ENCODE assay signal across 13 cellular contexts in genomic region chr20:437787-438486, GRCh38. TPM values are rescaled to one million over a fixed set of nuclear protein-coding genes. Genes with fewer than 3 reads are reported as not detected.
DNase-seq lines count a peak whose midpoint lies in the region; ATAC-seq and TF ChIP-seq lines count a peak whose summit lies in the region.
"Had no signal": no experiment of that assay in that cellular context is flagged by ENCODE, and none has a peak within 500 bp of the region (broad histone marks: within the 10 kb centered on the region; RNA-seq: fewer than 3 reads in every experiment).

No MANE protein-coding gene starts in this region.

- TF ChIP-seq CTCF in adrenal gland (IDR thresholded peaks at IDR 0.05), result no peak
- no peak for TF ChIP-seq CTCF in PC-3 (conservative IDR thresholded peaks at IDR 0.05; ENCODE audit: low read depth, low read length)

- H3K36me3 ChIP-seq in adrenal gland (replicated peaks in 1 of 2) (peaks cover 0 to 80% of the 10 kb centered on the region in 2 donors), PC-3 (ENCODE audit: low read depth, low read length) (peaks cover 52% of the 10 kb centered on the region)

- no peak for ATAC-seq in stimulated activated naive CD8-positive, alpha-beta T cell treated with anti-CD3 and anti-CD28 coated beads, Interleukin-15, Interleukin-2, amounts not matched to agents 100 U/mL and 50 U/mL, for 24 hours
- ATAC-seq in GM19035 (IDR thresholded peaks at IDR 0.05; ENCODE audit: unreplicated experiment), result no peak
- ATAC-seq in PC-3, result no peak
- ATAC-seq: K562, Panc1 had no signal

- POLR2A ChIA-PET in activated CD4-positive, alpha-beta memory T cell treated with anti-CD3 and anti-CD28 coated beads for 36 hours (lab: Charles Lee), result interaction anchor here (1.5 kb wide), 2 partner anchors 31 to 75 kb away, joined by 3 to 6 read pairs; no protein-coding TSS in a partner anchor
- POLR2A ChIA-PET in PC-3 (lab: Charles Lee; ENCODE audit: unreplicated experiment), result interaction anchor here (0.6 kb wide), 1 partner anchor 141 kb away, joined by 3 read pairs; no protein-coding TSS in a partner anchor

- no peaks in the 10 kb centered on the region for H3K9me3 Mint-ChIP-seq in stimulated activated naive CD8-positive, alpha-beta T cell treated with anti-CD3 and anti-CD28 coated beads, Interleukin-15, Interleukin-2, amounts not matched to agents 100 ng/mL and 50 ng/mL, for 24 hours
- no peaks in the 10 kb centered on the region for H3K9me3 Mint-ChIP-seq in activated CD4-positive, alpha-beta memory T cell treated with anti-CD3 and anti-CD28 coated beads for 36 hours

- WGBS in adrenal gland, 4 donors, result 72 to 84% (median 76%) methylated on average over 5 to 6 of the region's 6 CpGs

- peaks cover 72% of the 10 kb centered on the region for H3K4me1 Mint-ChIP-seq in stimulated activated naive CD8-positive, alpha-beta T cell treated with anti-CD3 and anti-CD28 coated beads, Interleukin-15, Interleukin-2, amounts not matched to agents 100 ng/mL and 50 ng/mL, for 24 hours (ENCODE audit: low read depth)
- H3K4me1 Mint-ChIP-seq in activated CD4-positive, alpha-beta memory T cell treated with anti-CD3 and anti-CD28 coated beads for 36 hours (ENCODE audit: low read depth), result peaks cover 61% of the 10 kb centered on the region

- H3K4me3 ChIP-seq in adrenal gland (no peak overlapping the region), PC-3 (ENCODE audit: low read length) (no peak overlapping the region)
- H3K4me3 ChIP-seq: K562, smooth muscle cell had no signal

- H3K9me3 ChIP-seq in adrenal gland (replicated peaks in 1 of 3), result no peaks in the 10 kb centered on the region
- H3K9me3 ChIP-seq in PC-3 (ENCODE audit: low read length), result no peaks in the 10 kb centered on the region
- H3K9me3 ChIP-seq: BE2C had no signal

- H3K27me3 ChIP-seq in adrenal gland (no peaks in the 10 kb centered on the region), PC-3 (ENCODE audit: low read length) (no peaks in the 10 kb centered on the region)
- H3K27me3 ChIP-seq: BE2C had no signal

- no peaks in the 10 kb centered on the region for H3K9me2 ChIP-seq in PC-3 (replicated peaks; ENCODE audit: low read length)

- H3K27me3 Mint-ChIP-seq in stimulated activated naive CD8-positive, alpha-beta T cell treated with anti-CD3 and anti-CD28 coated beads, Interleukin-15, Interleukin-2, amounts not matched to agents 100 ng/mL and 50 ng/mL, for 24 hours, result no peaks in the 10 kb centered on the region
- H3K27me3 Mint-ChIP-seq in activated CD4-positive, alpha-beta memory T cell treated with anti-CD3 and anti-CD28 coated beads for 36 hours, result no peaks in the 10 kb centered on the region

- H3K4me2 ChIP-seq in PC-3 (ENCODE audit: low read length), result no peak overlapping the region
- H3K4me2 ChIP-seq: smooth muscle cell had no signal

- H3K4me1 ChIP-seq in adrenal gland (replicated peaks in 1 of 2) (peaks cover 0 to 21% of the 10 kb centered on the region in 2 donors), PC-3 (ENCODE audit: insufficient read depth, low read length) (no peaks in the 10 kb centered on the region)
- H3K4me1 ChIP-seq: BE2C had no signal

- CTCF ChIA-PET in activated CD4-positive, alpha-beta memory T cell treated with anti-CD3 and anti-CD28 coated beads for 36 hours (lab: Charles Lee), result interaction anchor here (0.8 to 1.6 kb wide), 6 partner anchors 30 to 83 kb away, joined by 3 to 7 read pairs (median 4); partner anchors contain the start of gene RBCK1
- CTCF ChIA-PET in PC-3 (lab: Charles Lee), result interaction anchor here (0.6 kb wide), 1 partner anchor 76 kb away, joined by 3 read pairs; no protein-coding TSS in a partner anchor

- DNase-seq in stimulated activated naive CD8-positive, alpha-beta T cell treated with anti-CD3 and anti-CD28 coated beads, Interleukin-15, Interleukin-2, amounts not matched to agents 100 U/mL and 50 U/mL, for 24 hours, result no peak
- DNase-seq in activated CD4-positive, alpha-beta memory T cell treated with anti-CD3 and anti-CD28 coated beads for 36 hours, result no peak
- DNase-seq in mesenteric fat pad (ENCODE audit: low spot score), result peak; percentile 55
- DNase-seq in adrenal gland, result no peak
- no peak for DNase-seq in stimulated activated CD4-positive, alpha-beta T cell treated with anti-CD3 and anti-CD28 coated beads, Interleukin-2, amount 100 ng/mL, for 24 hours
- DNase-seq in PC-3, result no peak
- DNase-seq: BE2C, NCI-H2171 had no signal

- BruUV-seq in PC-3 (replicated peaks; lab: Mats Ljungman, UMichigan), result no TSS peak

- peaks cover 85% of the 10 kb centered on the region for H3K36me3 Mint-ChIP-seq in stimulated activated naive CD8-positive, alpha-beta T cell treated with anti-CD3 and anti-CD28 coated beads, Interleukin-15, Interleukin-2, amounts not matched to agents 100 ng/mL and 50 ng/mL, for 24 hours (ENCODE audit: low read depth)
- H3K36me3 Mint-ChIP-seq in activated CD4-positive, alpha-beta memory T cell treated with anti-CD3 and anti-CD28 coated beads for 36 hours, result peaks cover 69% of the 10 kb centered on the region

- no peak overlapping the region for H3K27ac ChIP-seq in adrenal gland
- H3K27ac ChIP-seq in PC-3 (ENCODE audit: low read length), result no peak overlapping the region

- H4K20me1 ChIP-seq in PC-3 (ENCODE audit: low read length), result no peaks in the 10 kb centered on the region

- no peak overlapping the region for H3K27ac Mint-ChIP-seq in stimulated activated naive CD8-positive, alpha-beta T cell treated with anti-CD3 and anti-CD28 coated beads, Interleukin-15, Interleukin-2, amounts not matched to agents 100 ng/mL and 50 ng/mL, for 24 hours
- peak overlapping the region; percentile 88 for H3K27ac Mint-ChIP-seq in activated CD4-positive, alpha-beta memory T cell treated with anti-CD3 and anti-CD28 coated beads for 36 hours

- H3K79me2 ChIP-seq in PC-3 (ENCODE audit: low read length), result no peaks in the 10 kb centered on the region

- intact Hi-C loops in activated CD4-positive, alpha-beta memory T cell treated with anti-CD3 and anti-CD28 coated beads for 36 hours (cut with micrococcal nuclease), result loop anchor here (2.0 kb wide), 1 partner anchor 25 kb away; the partner anchor contains the start of gene TBC1D20
- intact Hi-C loops in adrenal gland (cut with DNase I), result loop anchor here (5.0 kb wide), 2 partner anchors 34 to 39 kb away; no protein-coding TSS in a partner anchor
- intact Hi-C loops in PC-3 (cut with micrococcal nuclease), result no loop called here

- TF ChIP-seq POLR2A in adrenal gland (IDR thresholded peaks at IDR 0.05), result no peak

- no peak overlapping the region for H3K9ac ChIP-seq in PC-3 (ENCODE audit: low read length)

- no peaks in the 10 kb centered on the region for H3F3A ChIP-seq in PC-3 (ENCODE audit: low read length, unreplicated experiment)

- H3K4me3 Mint-ChIP-seq in stimulated activated naive CD8-positive, alpha-beta T cell treated with anti-CD3 and anti-CD28 coated beads, Interleukin-15, Interleukin-2, amounts not matched to agents 100 ng/mL and 50 ng/mL, for 24 hours, result peak overlapping the region; percentile 77
- peak overlapping the region; percentile 55 for H3K4me3 Mint-ChIP-seq in activated CD4-positive, alpha-beta memory T cell treated with anti-CD3 and anti-CD28 coated beads for 36 hours

- no peak overlapping the region for H2AFZ ChIP-seq in PC-3 (ENCODE audit: low read length)

RNA-seq across cellular contexts. Expression of gene TBC1D20, which starts 24.4 kb away (rescaled TPM):
- 10 to 100 TPM; 18.8 to 20.4 TPM for total RNA-seq in activated CD4-positive, alpha-beta memory T cell treated with anti-CD3 and anti-CD28 coated beads for 36 hours
- total RNA-seq in mesenteric fat pad, result 47.0 TPM
- 10 to 100 TPM; 37.5 to 53.6 (median 47.7) TPM for total RNA-seq in adrenal gland
- polyA plus RNA-seq in adrenal gland, result 10 to 100 TPM; 23.8 to 38.5 (median 38.2) TPM
- 24.2 and 26.3 TPM in 2 replicates for total RNA-seq in PC-3 (2014; rRNA removed)

RNA-seq across cellular contexts. Expression of gene RBCK1, which starts 29.8 kb away (rescaled TPM):
- 100 to 1,000 TPM; 137 to 139 TPM for total RNA-seq in activated CD4-positive, alpha-beta memory T cell treated with anti-CD3 and anti-CD28 coated beads for 36 hours
- 60.1 TPM for total RNA-seq in mesenteric fat pad
- total RNA-seq in adrenal gland, result 100 to 1,000 TPM in 6 of 8 donors, 10 to 100 TPM in 2; 79.4 to 163 (median 128) TPM
- 100 to 1,000 TPM in 2 of 3 donors, 10 to 100 TPM in 1; 82.9 to 339 (median 253) TPM for polyA plus RNA-seq in adrenal gland
- 115 and 137 TPM in 2 replicates for total RNA-seq in PC-3 (2014; rRNA removed)

RNA-seq across cellular contexts. Expression of gene TRIB3, which starts 57.4 kb away (rescaled TPM):
- 10 to 100 TPM; 42.6 to 43.5 TPM for total RNA-seq in activated CD4-positive, alpha-beta memory T cell treated with anti-CD3 and anti-CD28 coated beads for 36 hours
- 9.4 TPM for total RNA-seq in mesenteric fat pad
- 10 to 100 TPM in 4 of 8 donors, 1 to 10 TPM in 4; 6.4 to 39.7 (median 11.0) TPM for total RNA-seq in adrenal gland
- polyA plus RNA-seq in adrenal gland, result 10 to 100 TPM in 1 of 3 donors, 1 to 10 TPM in 2; 4.3 to 10.8 (median 5.3) TPM
- total RNA-seq in PC-3 (2014; rRNA removed), result 160 and 193 TPM in 2 replicates
